1 cellular context compared by ENCODE assay signal in genomic region chr6:2741756-2742155, GRCh38.
TF ChIP-seq lines count a peak whose summit lies in the region.

No MANE protein-coding gene starts in this region.

TF ChIP-seq in WTC11, 78 proteins besides CTCF, POLR2A, EP300 and RAD21 (continued from another document):
- TF ChIP-seq ARID4B (CRISPR knock-in tag; IDR thresholded peaks at IDR 0.05; ENCODE audit: borderline replicate concordance) (no peak), ZNF423 (CRISPR knock-in tag; IDR thresholded peaks at IDR 0.05) (no peak), TCF7 (CRISPR knock-in tag; IDR thresholded peaks at IDR 0.05; ENCODE audit: low read depth) (no peak), ZNF317 (CRISPR knock-in tag; IDR thresholded peaks at IDR 0.05; ENCODE audit: borderline replicate concordance, low read depth) (no peak), ZNF219 (CRISPR knock-in tag; IDR thresholded peaks at IDR 0.05; ENCODE audit: borderline replicate concordance) (no peak), NR2C2 (CRISPR knock-in tag; IDR thresholded peaks at IDR 0.05) (no peak), ZNF263 (CRISPR knock-in tag; IDR thresholded peaks at IDR 0.05; ENCODE audit: low read depth) (no peak), FOXK1 (CRISPR knock-in tag; IDR thresholded peaks at IDR 0.05) (no peak), MLX (CRISPR knock-in tag; IDR thresholded peaks at IDR 0.05) (no peak), STAT6 (CRISPR knock-in tag; conservative IDR thresholded peaks at IDR 0.05; ENCODE audit: low read depth) (no peak)
TF ChIP-seq in WTC11: peak in this region for 0.
